In the genomic region with DNA sequence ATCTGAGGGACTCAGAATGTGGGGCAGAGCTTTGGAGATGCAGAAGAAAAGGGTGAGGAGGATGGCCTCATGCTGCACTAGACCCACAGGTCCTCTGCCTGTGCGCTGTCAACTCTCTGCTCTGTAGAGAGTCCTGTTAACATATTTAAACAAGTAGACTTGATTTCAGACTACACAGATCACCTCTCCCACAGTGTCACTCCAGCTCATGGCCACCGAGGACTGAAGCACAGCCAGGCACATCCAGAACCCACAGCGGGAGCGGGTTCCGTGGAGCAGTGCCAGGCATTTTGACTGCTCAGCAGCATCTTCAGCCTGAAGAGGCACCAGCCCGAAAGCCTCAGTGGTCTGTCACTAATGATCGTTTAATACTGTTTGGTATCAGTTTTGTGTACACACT, we compare ENCODE assay signal across 17 cellular contexts.
DNase-seq lines count a peak whose midpoint lies in the region; ATAC-seq and TF ChIP-seq lines count a peak whose summit lies in the region.
"Had no signal": no experiment of that assay in that cellular context is flagged by ENCODE, and none has a peak within 500 bp of the region (broad histone marks: within the 10 kb centered on the region; RNA-seq: fewer than 3 reads in every experiment).

No MANE protein-coding gene starts in this region.

- H3K36me3 Mint-ChIP-seq in glutamatergic neuron (ENCODE audit: unreplicated experiment) = peaks cover 4% of the 10 kb centered on the region
- no peaks in the 10 kb centered on the region for H3K36me3 Mint-ChIP-seq in naive thymus-derived CD8-positive, alpha-beta T cell

- no peak overlapping the region for H3K27ac Mint-ChIP-seq in glutamatergic neuron (ENCODE audit: unreplicated experiment)
- H3K27ac Mint-ChIP-seq in naive thymus-derived CD8-positive, alpha-beta T cell = no peak overlapping the region
- H3K27ac Mint-ChIP-seq: CD4-positive, alpha-beta T cell; H9 had no signal

- DNase-seq in cardiac septum (ENCODE audit: low spot score) (peak; percentile 68), Right ventricle myocardium superior (no peak), NCI-H2029 treated with DMSO at 0.1 percent for 48 hours (lab: John Stamatoyannopoulos, UW) (peak; percentile 5), glutamatergic neuron (no peak)
- DNase-seq in naive thymus-derived CD8-positive, alpha-beta T cell = no peak
- DNase-seq in activated naive CD4-positive, alpha-beta T cell treated with Interleukin-2 at 50 U/mL for 16 hours = no peak
- DNase-seq: ACHN, BE2C, DMS153, DND-41, EL, H9, IMR-90 had no signal

- peaks cover 3% of the 10 kb centered on the region for H3K9me3 Mint-ChIP-seq in glutamatergic neuron (ENCODE audit: unreplicated experiment)
- peaks cover 0 to 1% (median 0%) of the 10 kb centered on the region in 9 donors for H3K9me3 Mint-ChIP-seq in naive thymus-derived CD8-positive, alpha-beta T cell
- H3K9me3 Mint-ChIP-seq: CD4-positive, alpha-beta T cell; H9 had no signal

- TF ChIP-seq CTCF in glutamatergic neuron (IDR thresholded peaks at IDR 0.05; ENCODE audit: partially characterized antibody, unreplicated experiment) = no peak

- H3K4me1 Mint-ChIP-seq in glutamatergic neuron (ENCODE audit: low read depth, unreplicated experiment) = peaks cover 19% of the 10 kb centered on the region
- no peaks in the 10 kb centered on the region for H3K4me1 Mint-ChIP-seq in naive thymus-derived CD8-positive, alpha-beta T cell

- ATAC-seq in Right ventricle myocardium superior (ENCODE audit: poor library complexity) (no peak), GM21717 (IDR thresholded peaks at IDR 0.05; ENCODE audit: unreplicated experiment) (no peak)
- no peak for ATAC-seq in naive thymus-derived CD8-positive, alpha-beta T cell
- ATAC-seq: GM12878, K562 had no signal

- intact Hi-C loops in cardiac septum (cut with DNase I) (no loop called here), Right ventricle myocardium superior (cut with DNase I) (no loop called here)

- H3K4me3 Mint-ChIP-seq in glutamatergic neuron (ENCODE audit: unreplicated experiment) = peak overlapping the region; percentile 2
- H3K4me3 Mint-ChIP-seq in naive thymus-derived CD8-positive, alpha-beta T cell = no peak overlapping the region
- H3K4me3 Mint-ChIP-seq: CD4-positive, alpha-beta T cell; H9 had no signal

- H3K27me3 Mint-ChIP-seq in glutamatergic neuron (ENCODE audit: unreplicated experiment) = peaks cover 11% of the 10 kb centered on the region
- peaks cover 0 to 9% (median 0%) of the 10 kb centered on the region in 5 donors for H3K27me3 Mint-ChIP-seq in naive thymus-derived CD8-positive, alpha-beta T cell
- H3K27me3 Mint-ChIP-seq: CD4-positive, alpha-beta T cell had no signal

- POLR2A ChIA-PET in naive thymus-derived CD8-positive, alpha-beta T cell (lab: Charles Lee) = no interaction called here

Comparison
In these comparisons a context has a peak if more than half of its experiments do, and no peak if none do; other contexts are left out.
1. DNase-seq: peak in cardiac septum (single experiment) and NCI-H2029 treated with DMSO at 0.1 percent for 48 hours (single experiment); none in Right ventricle myocardium superior (single experiment), glutamatergic neuron (single experiment), naive thymus-derived CD8-positive, alpha-beta T cell (0 of 10) and activated naive CD4-positive, alpha-beta T cell treated with Interleukin-2 at 50 U/mL for 16 hours (single experiment).